27 cellular contexts compared by ENCODE assay signal in the genomic region with DNA sequence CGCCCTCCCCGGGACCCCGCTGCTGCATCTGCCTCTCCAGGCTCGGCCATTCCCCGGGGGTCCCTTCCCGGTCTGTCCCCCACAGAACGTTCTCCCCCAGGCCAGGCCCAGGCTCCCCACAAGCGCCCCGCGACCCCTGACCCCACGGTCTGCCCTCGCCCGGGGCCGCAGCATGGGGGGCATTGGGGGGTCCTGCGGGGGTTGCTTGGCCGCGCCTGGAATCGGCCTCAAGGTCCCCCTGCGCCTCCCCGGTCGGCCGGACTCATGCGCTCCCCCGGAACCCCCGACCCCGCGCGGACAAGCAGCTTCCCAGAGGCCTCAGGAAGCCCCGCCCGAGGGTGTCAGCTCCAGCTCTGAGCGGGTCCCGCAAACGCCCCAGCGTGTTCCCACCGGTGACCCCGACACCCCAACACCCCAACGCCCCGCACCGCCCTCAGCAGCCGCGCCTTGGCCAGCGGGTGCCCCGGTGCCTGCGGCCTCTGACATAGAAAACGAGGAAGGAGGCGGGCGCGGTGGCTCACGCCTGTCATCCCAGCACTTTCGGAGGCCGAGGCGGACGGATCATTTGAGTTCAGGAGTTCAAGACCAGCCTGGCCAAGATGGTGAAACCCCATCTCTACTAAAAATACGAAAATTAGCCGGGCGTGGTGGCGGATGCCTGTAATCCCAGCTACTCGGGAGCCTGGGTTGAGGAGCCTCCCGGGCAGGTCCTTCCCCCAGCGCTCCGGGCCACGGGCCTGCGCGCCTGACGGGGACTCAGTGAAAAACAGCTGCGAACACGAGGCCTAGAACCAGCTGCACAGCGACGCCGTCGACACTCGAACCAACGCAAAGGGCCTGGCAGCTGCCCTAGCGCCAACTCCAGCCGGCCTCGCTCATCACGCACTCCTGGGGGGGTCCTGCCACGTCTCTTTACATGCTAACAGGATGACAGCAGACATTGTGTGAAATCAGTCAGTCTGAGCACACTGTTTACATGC.
DNase-seq lines count a peak whose midpoint lies in the region; ATAC-seq and TF ChIP-seq lines count a peak whose summit lies in the region.
"Had no signal": no experiment of that assay in that cellular context is flagged by ENCODE, and none has a peak within 500 bp of the region (broad histone marks: within the 10 kb centered on the region; RNA-seq: fewer than 3 reads in every experiment).

No MANE protein-coding gene starts in this region.

- H3K36me3 Mint-ChIP-seq in WTC11: no peaks in the 10 kb centered on the region
- no peaks in the 10 kb centered on the region for H3K36me3 Mint-ChIP-seq in stimulated activated naive B cell treated with anti-CD40 and anti-IgM and Interleukin-4, amounts not matched to agents 10 μg/mL and 1 μg/mL and 100 μg/mL, for 72 hours
- H3K36me3 Mint-ChIP-seq in stimulated activated effector memory CD8-positive, alpha-beta T cell treated with anti-CD3 and anti-CD28 coated beads, Interleukin-12 subunit alpha, Interleukin-12 subunit beta, amount 100 ng/mL, for 72 hours: no peaks in the 10 kb centered on the region
- H3K36me3 Mint-ChIP-seq: memory B cell had no signal

- H3K36me3 ChIP-seq in heart left ventricle: no peaks in the 10 kb centered on the region
- no peaks in the 10 kb centered on the region for H3K36me3 ChIP-seq in left ventricle myocardium inferior
- H3K36me3 ChIP-seq in lower lobe of right lung: no peaks in the 10 kb centered on the region
- H3K36me3 ChIP-seq: BLaER1, heart right ventricle, neutrophil, prostate gland, transverse colon had no signal

- DNase-seq in heart left ventricle (peak in 3 of 5 donors; percentile 8 to 31 (median 22)), left ventricle myocardium inferior (no peak), WTC11 (ENCODE audit: low spot score) (peak; percentile 38), lower lobe of right lung (peak; percentile 44)
- no peak for DNase-seq in stimulated activated naive B cell treated with anti-CD40 and anti-IgM and Interleukin-4, amounts not matched to agents 10 μg/mL and 1 μg/mL and 100 μg/mL, for 72 hours
- no peak for DNase-seq in stimulated activated effector memory CD8-positive, alpha-beta T cell treated with anti-CD3 and anti-CD28 coated beads, Interleukin-12 subunit alpha, Interleukin-12 subunit beta, amount 100 ng/mL, for 72 hours (ENCODE audit: low spot score in 2 of 2)
- DNase-seq: activated CD4-positive, CD25-positive, alpha-beta regulatory T cell treated with anti-CD3 and anti-CD28 coated beads, Interleukin-2, amount 50 U/mL, for 72 hours; activated CD8-positive, alpha-beta T cell treated with anti-CD3 and anti-CD28 coated beads for 36 hours; COR-L47; DMS79 treated with DMSO at 0.1 percent for 48 hours; effector CD8-positive, alpha-beta T cell; erythroblast; HCEC 1CT; heart right ventricle; KBM-7; kidney glomerular epithelial cell; NCI-H1105 treated with DMSO at 0.1 percent for 48 hours; NCI-H2029; NCI-H526 had no signal

- H3K27ac ChIP-seq in heart left ventricle (no peak overlapping the region), left ventricle myocardium inferior (replicated peaks) (no peak overlapping the region), lower lobe of right lung (no peak overlapping the region)
- H3K27ac ChIP-seq: BLaER1, heart right ventricle, neutrophil, prostate gland, transverse colon had no signal

- intact Hi-C loops in heart left ventricle (cut with DNase I): no loop called here
- intact Hi-C loops in left ventricle myocardium inferior (cut with micrococcal nuclease): no loop called here
- intact Hi-C loops in lower lobe of right lung (cut with DNase I): no loop called here

- CTCF ChIA-PET in WTC11 (lab: Charles Lee): no interaction called here

- peaks cover 15% of the 10 kb centered on the region for H3K4me1 Mint-ChIP-seq in WTC11
- peaks cover 2 to 14% of the 10 kb centered on the region in 2 donors for H3K4me1 Mint-ChIP-seq in stimulated activated naive B cell treated with anti-CD40 and anti-IgM and Interleukin-4, amounts not matched to agents 10 μg/mL and 1 μg/mL and 100 μg/mL, for 72 hours
- no peaks in the 10 kb centered on the region for H3K4me1 Mint-ChIP-seq in stimulated activated effector memory CD8-positive, alpha-beta T cell treated with anti-CD3 and anti-CD28 coated beads, Interleukin-12 subunit alpha, Interleukin-12 subunit beta, amount 100 ng/mL, for 72 hours
- H3K4me1 Mint-ChIP-seq: memory B cell had no signal

- TF ChIP-seq CTCF in heart left ventricle (IDR thresholded peaks at IDR 0.05) (no peak), left ventricle myocardium inferior (IDR thresholded peaks at IDR 0.05; ENCODE audit: borderline replicate concordance) (no peak), WTC11 (IDR thresholded peaks at IDR 0.05) (no peak), lower lobe of right lung (IDR thresholded peaks at IDR 0.05) (no peak)

- 68 to 82% (median 69%) methylated on average over 58 to 78 of the region's 78 CpGs for WGBS in heart left ventricle, 4 donors

- POLR2A ChIA-PET in WTC11 (lab: Charles Lee): no interaction called here

- H3K4me3 Mint-ChIP-seq in WTC11: 0 out of 2 replicates have a peak overlapping the region, but pooled peaks have one; percentile 25
- H3K4me3 Mint-ChIP-seq in stimulated activated naive B cell treated with anti-CD40 and anti-IgM and Interleukin-4, amounts not matched to agents 10 μg/mL and 1 μg/mL and 100 μg/mL, for 72 hours: peak overlapping the region; percentile 25 to 47
- H3K4me3 Mint-ChIP-seq in stimulated activated effector memory CD8-positive, alpha-beta T cell treated with anti-CD3 and anti-CD28 coated beads, Interleukin-12 subunit alpha, Interleukin-12 subunit beta, amount 100 ng/mL, for 72 hours: no peak overlapping the region
- H3K4me3 Mint-ChIP-seq: activated CD8-positive, alpha-beta T cell treated with anti-CD3 and anti-CD28 coated beads for 36 hours; memory B cell had no signal

- H3K9me3 ChIP-seq in heart left ventricle (no peaks in the 10 kb centered on the region), left ventricle myocardium inferior (replicated peaks) (no peaks in the 10 kb centered on the region), lower lobe of right lung (no peaks in the 10 kb centered on the region)
- H3K9me3 ChIP-seq: prostate gland, transverse colon had no signal

- H3K27ac Mint-ChIP-seq in WTC11: no peak overlapping the region
- H3K27ac Mint-ChIP-seq in stimulated activated naive B cell treated with anti-CD40 and anti-IgM and Interleukin-4, amounts not matched to agents 10 μg/mL and 1 μg/mL and 100 μg/mL, for 72 hours: no peak overlapping the region
- no peak overlapping the region for H3K27ac Mint-ChIP-seq in stimulated activated effector memory CD8-positive, alpha-beta T cell treated with anti-CD3 and anti-CD28 coated beads, Interleukin-12 subunit alpha, Interleukin-12 subunit beta, amount 100 ng/mL, for 72 hours
- H3K27ac Mint-ChIP-seq: activated CD8-positive, alpha-beta T cell treated with anti-CD3 and anti-CD28 coated beads for 36 hours; activated T-helper 2 cell treated with anti-CD3 and anti-CD28 coated beads, Interferon-gamma antibody, Interleukin-2, Interleukin-4, amounts not matched to agents 10 μg/mL and 5 μg/mL and 100 μg/mL, durations not matched to agents 14 hours and 24 hours and 36 hours; memory B cell had no signal

- H3K9me3 Mint-ChIP-seq in WTC11: no peaks in the 10 kb centered on the region
- H3K9me3 Mint-ChIP-seq in stimulated activated naive B cell treated with anti-CD40 and anti-IgM and Interleukin-4, amounts not matched to agents 10 μg/mL and 1 μg/mL and 100 μg/mL, for 72 hours: no peaks in the 10 kb centered on the region
- H3K9me3 Mint-ChIP-seq in stimulated activated effector memory CD8-positive, alpha-beta T cell treated with anti-CD3 and anti-CD28 coated beads, Interleukin-12 subunit alpha, Interleukin-12 subunit beta, amount 100 ng/mL, for 72 hours: no peaks in the 10 kb centered on the region
- H3K9me3 Mint-ChIP-seq: activated CD8-positive, alpha-beta T cell treated with anti-CD3 and anti-CD28 coated beads for 36 hours; activated T-helper 2 cell treated with anti-CD3 and anti-CD28 coated beads, Interferon-gamma antibody, Interleukin-2, Interleukin-4, amounts not matched to agents 10 μg/mL and 5 μg/mL and 100 μg/mL, durations not matched to agents 14 hours and 24 hours and 36 hours; memory B cell had no signal

- no peak overlapping the region for H3K4me3 ChIP-seq in heart left ventricle
- H3K4me3 ChIP-seq in left ventricle myocardium inferior: no peak overlapping the region
- H3K4me3 ChIP-seq in lower lobe of right lung: no peak overlapping the region
- H3K4me3 ChIP-seq: BLaER1 had no signal

- no peak for TF ChIP-seq POLR2A in heart left ventricle (IDR thresholded peaks at IDR 0.05)

- H3K4me1 ChIP-seq in heart left ventricle (peaks cover 0 to 6% (median 0%) of the 10 kb centered on the region in 12 donors), left ventricle myocardium inferior (no peaks in the 10 kb centered on the region), lower lobe of right lung (no peaks in the 10 kb centered on the region)
- H3K4me1 ChIP-seq: prostate gland, transverse colon had no signal

- no peak for ATAC-seq in heart left ventricle
- no peak for ATAC-seq in WTC11
- no peak for ATAC-seq in lower lobe of right lung
- ATAC-seq in stimulated activated naive B cell treated with anti-CD40 and anti-IgM and Interleukin-4, amounts not matched to agents 10 μg/mL and 1 μg/mL and 100 μg/mL, for 72 hours (replicated peaks): no peak
- ATAC-seq in HG02610 (IDR thresholded peaks at IDR 0.05; ENCODE audit: unreplicated experiment): no peak
- ATAC-seq in stimulated activated effector memory CD8-positive, alpha-beta T cell treated with anti-CD3 and anti-CD28 coated beads, Interleukin-12 subunit alpha, Interleukin-12 subunit beta, amount 100 ng/mL, for 72 hours: no peak
- no peak for ATAC-seq in HG02623 (IDR thresholded peaks at IDR 0.05; ENCODE audit: unreplicated experiment)

- peaks cover 5% of the 10 kb centered on the region; the same call in 1 of the 2 replicates for H3K27me3 Mint-ChIP-seq in WTC11 (ENCODE audit: low read depth)
- H3K27me3 Mint-ChIP-seq in stimulated activated naive B cell treated with anti-CD40 and anti-IgM and Interleukin-4, amounts not matched to agents 10 μg/mL and 1 μg/mL and 100 μg/mL, for 72 hours: no peaks in the 10 kb centered on the region
- H3K27me3 Mint-ChIP-seq: activated CD8-positive, alpha-beta T cell treated with anti-CD3 and anti-CD28 coated beads for 36 hours; memory B cell had no signal

- H3K27me3 ChIP-seq in heart left ventricle (peaks cover 0 to 6% (median 0%) of the 10 kb centered on the region in 9 donors), left ventricle myocardium inferior (ENCODE audit: low read depth) (peaks cover 37% of the 10 kb centered on the region), lower lobe of right lung (ENCODE audit: low read depth) (peaks cover 9% of the 10 kb centered on the region)
- H3K27me3 ChIP-seq: BLaER1, transverse colon had no signal

TF ChIP-seq in WTC11, 78 proteins besides CTCF, POLR2A, EP300 and RAD21:
- TF ChIP-seq, protein P1, sequence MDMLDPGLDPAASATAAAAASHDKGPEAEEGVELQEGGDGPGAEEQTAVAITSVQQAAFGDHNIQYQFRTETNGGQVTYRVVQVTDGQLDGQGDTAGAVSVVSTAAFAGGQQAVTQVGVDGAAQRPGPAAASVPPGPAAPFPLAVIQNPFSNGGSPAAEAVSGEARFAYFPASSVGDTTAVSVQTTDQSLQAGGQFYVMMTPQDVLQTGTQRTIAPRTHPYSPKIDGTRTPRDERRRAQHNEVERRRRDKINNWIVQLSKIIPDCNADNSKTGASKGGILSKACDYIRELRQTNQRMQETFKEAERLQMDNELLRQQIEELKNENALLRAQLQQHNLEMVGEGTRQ (CRISPR knock-in tag; IDR thresholded peaks at IDR 0.05): no peak

Comparison
In these comparisons a context has a peak if more than half of its experiments do, and no peak if none do; other contexts are left out.
1. DNase-seq: peak in heart left ventricle (3 of 5), WTC11 (single experiment) and lower lobe of right lung (single experiment); none in left ventricle myocardium inferior (single experiment), stimulated activated naive B cell treated with anti-CD40 and anti-IgM and Interleukin-4, amounts not matched to agents 10 μg/mL and 1 μg/mL and 100 μg/mL, for 72 hours (single experiment) and stimulated activated effector memory CD8-positive, alpha-beta T cell treated with anti-CD3 and anti-CD28 coated beads, Interleukin-12 subunit alpha, Interleukin-12 subunit beta, amount 100 ng/mL, for 72 hours (0 of 2).